In genomic region chr16:83552193-83552592, GRCh38 we compare ENCODE assay signal across 16 cellular contexts.
DNase-seq lines count a peak whose midpoint lies in the region; ATAC-seq, FAIRE-seq and TF ChIP-seq lines count a peak whose summit lies in the region.
"Had no signal": no experiment of that assay in that cellular context is flagged by ENCODE, and none has a peak within 500 bp of the region (broad histone marks: within the 10 kb centered on the region; RNA-seq: fewer than 3 reads in every experiment).

No MANE protein-coding gene starts in this region.

- no peak overlapping the region for H3K9ac ChIP-seq in BLaER1 treated with 17β-estradiol and CSF1 and Interleukin-3, amounts not matched to agents 10 nM and 100 nM
- H3K9ac ChIP-seq: BLaER1 had no signal

- POLR2A ChIA-PET in HEK293T (lab: Yijun Ruan, JAX), result no interaction called here

- no peaks in the 10 kb centered on the region for H3K9me3 ChIP-seq in BLaER1 treated with 17β-estradiol and CSF1 and Interleukin-3, amounts not matched to agents 10 nM and 100 nM (replicated peaks in 1 of 11)
- H3K9me3 ChIP-seq: BLaER1, body of pancreas had no signal

- TF ChIP-seq CTCF in bronchial epithelial cell (IDR thresholded peaks at IDR 0.05; ENCODE audit: insufficient read depth, low read length, severe bottlenecking), result no peak

- H3K36me3 ChIP-seq in BLaER1 treated with 17β-estradiol and CSF1 and Interleukin-3, amounts not matched to agents 10 nM and 100 nM, result no peaks in the 10 kb centered on the region
- no peaks in the 10 kb centered on the region for H3K36me3 ChIP-seq in bronchial epithelial cell (ENCODE audit: control insufficient read depth, insufficient read depth, low read length)
- H3K36me3 ChIP-seq: BLaER1 had no signal

- CTCF ChIA-PET in HEK293T (lab: Yijun Ruan, JAX), result no interaction called here

- no peaks in the 10 kb centered on the region for H4K20me1 ChIP-seq in BLaER1 treated with 17β-estradiol and CSF1 and Interleukin-3, amounts not matched to agents 10 nM and 100 nM
- H4K20me1 ChIP-seq: BLaER1 had no signal

- peaks cover 0 to 9% (median 2%) of the 10 kb centered on the region in 10 experiments; a peak in 9 of 20 replicates for H3K4me1 ChIP-seq in BLaER1 treated with 17β-estradiol and CSF1 and Interleukin-3, amounts not matched to agents 10 nM and 100 nM
- H3K4me1 ChIP-seq: BLaER1, body of pancreas had no signal

- DNase-seq in LHCN-M2 (ENCODE audit: low read depth), result peak; percentile 69
- peak; percentile 52 for DNase-seq in bronchial epithelial cell (ENCODE audit: low read depth)
- DNase-seq in lung microvascular endothelial cell (ENCODE audit: low read depth in 2 of 2), result peak; percentile 16 to 37
- DNase-seq in HEK293T (ENCODE audit: extremely low spot score), result no peak
- DNase-seq in amygdala (lab: John Stamatoyannopoulos, UW), result no peak
- DNase-seq in T-helper 1 cell, result no peak
- DNase-seq: activated gamma-delta T cell treated with Interleukin-2 at 50 U/mL for 16 hours; body of pancreas; effector CD8-positive, alpha-beta T cell; kidney; NCI-H1048 had no signal

- no peak for ATAC-seq in HG02938 (IDR thresholded peaks at IDR 0.05; ENCODE audit: unreplicated experiment)
- ATAC-seq: body of pancreas, WTC11 had no signal

- peak overlapping the region in 6 of 11 experiments; percentile 7 to 57 (median 46); a peak in 10 of 22 replicates for H3K4me2 ChIP-seq in BLaER1 treated with 17β-estradiol and CSF1 and Interleukin-3, amounts not matched to agents 10 nM and 100 nM
- H3K4me2 ChIP-seq: BLaER1 had no signal

- no peak overlapping the region for H3K4me3 ChIP-seq in BLaER1 treated with 17β-estradiol and CSF1 and Interleukin-3, amounts not matched to agents 10 nM and 100 nM
- H3K4me3 ChIP-seq in bronchial epithelial cell (ENCODE audit: low read depth, low read length), result no peak overlapping the region
- H3K4me3 ChIP-seq: BLaER1, body of pancreas, SK-N-MC had no signal

- FAIRE-seq in bronchial epithelial cell (lab: Jason Lieb, UNC), result no peak
- FAIRE-seq: kidney had no signal

- H3K27ac ChIP-seq in BLaER1 treated with 17β-estradiol and CSF1 and Interleukin-3, amounts not matched to agents 10 nM and 100 nM, result no peak overlapping the region
- H3K27ac ChIP-seq: BLaER1, body of pancreas, SK-N-MC had no signal

- H3K27me3 ChIP-seq in BLaER1 treated with 17β-estradiol and CSF1 and Interleukin-3, amounts not matched to agents 10 nM and 100 nM, result no peaks in the 10 kb centered on the region
- H3K27me3 ChIP-seq in bronchial epithelial cell (ENCODE audit: control insufficient read depth, insufficient read depth, low read length), result no peaks in the 10 kb centered on the region
- H3K27me3 ChIP-seq: BLaER1, body of pancreas had no signal

TF ChIP-seq in HEK293T, 16 proteins besides CTCF, POLR2A, EP300 and RAD21:
- TF ChIP-seq HDGF (IDR thresholded peaks at IDR 0.05; ENCODE audit: borderline replicate concordance) (no peak), BHLHE40 (IDR thresholded peaks at IDR 0.05; ENCODE audit: borderline replicate concordance) (no peak), FOXK2 (IDR thresholded peaks at IDR 0.05) (no peak), SP1 (IDR thresholded peaks at IDR 0.05) (no peak), SUZ12 (IDR thresholded peaks at IDR 0.05) (no peak), ZNF384 (IDR thresholded peaks at IDR 0.05) (no peak), FOXA1 (IDR thresholded peaks at IDR 0.05) (no peak)

Comparison
In these comparisons a context has a peak if more than half of its experiments do, and no peak if none do; other contexts are left out.
1. DNase-seq: peak in LHCN-M2 (single experiment), bronchial epithelial cell (single experiment) and lung microvascular endothelial cell (2 of 2); none in HEK293T (single experiment), amygdala (0 of 56) and T-helper 1 cell (0 of 5).